Comparison of ENCODE assay signal across 10 cellular contexts in genomic region chr10:63767512-63767911, GRCh38.
DNase-seq lines count a peak whose midpoint lies in the region; ATAC-seq, FAIRE-seq and TF ChIP-seq lines count a peak whose summit lies in the region.
"Had no signal": no experiment of that assay in that cellular context is flagged by ENCODE, and none has a peak within 500 bp of the region (broad histone marks: within the 10 kb centered on the region; RNA-seq: fewer than 3 reads in every experiment).

No MANE protein-coding gene starts in this region.

- H3K4me1 Mint-ChIP-seq in nephron progenitor cell: peaks cover 34% of the 10 kb centered on the region
- H3K4me1 Mint-ChIP-seq: central memory CD8-positive, alpha-beta T cell had no signal

- no peak overlapping the region for H3K4me3 ChIP-seq in cardiac fibroblast (replicated peaks in 1 of 2; ENCODE audit: low read depth in 2 of 2, low read length in 2 of 2)

- TF ChIP-seq CTCF in D721Med (IDR thresholded peaks at IDR 0.05; ENCODE audit: insufficient read depth, missing control alignments) (peak; percentile 52), cardiac fibroblast (IDR thresholded peaks at IDR 0.05; ENCODE audit: low read depth, low read length) (peak; percentile 39), nephron progenitor cell (IDR thresholded peaks at IDR 0.05) (peak; percentile 29)

- no peak for ATAC-seq in HG03354 (IDR thresholded peaks at IDR 0.05; ENCODE audit: poor library complexity, severe bottlenecking, unreplicated experiment)
- no peak for ATAC-seq in GM19455 (IDR thresholded peaks at IDR 0.05; ENCODE audit: unreplicated experiment)

- H3K27me3 Mint-ChIP-seq in nephron progenitor cell (ENCODE audit: low read depth, poor library complexity): no peaks in the 10 kb centered on the region

- no peak for DNase-seq in D721Med (ENCODE audit: insufficient read length, low spot score)
- peak; percentile 37 for DNase-seq in M059J (ENCODE audit: low read depth)
- DNase-seq in cardiac fibroblast (ENCODE audit: low read depth in 2 of 2): peak; percentile 61
- DNase-seq in nephron progenitor cell: no peak
- no peak for DNase-seq in stimulated activated CD8-positive, alpha-beta memory T cell treated with anti-CD3 and anti-CD28 coated beads, Interleukin-4, amount 100 ng/mL, for 48 hours
- DNase-seq in DMS153 (lab: John Stamatoyannopoulos, UW): no peak
- DNase-seq: stimulated activated CD4-positive, alpha-beta T cell treated with anti-CD3 and anti-CD28 coated beads, Interleukin-12 subunit alpha, Interleukin-12 subunit beta, amount 100 ng/mL, for 4 hours had no signal

- H3K9me3 Mint-ChIP-seq in nephron progenitor cell: no peaks in the 10 kb centered on the region
- H3K9me3 Mint-ChIP-seq: central memory CD8-positive, alpha-beta T cell had no signal

- no peak for FAIRE-seq in D721Med (lab: Jason Lieb, UNC)

- H3K27ac Mint-ChIP-seq in nephron progenitor cell: no peak overlapping the region

- no peak overlapping the region for H3K4me3 Mint-ChIP-seq in nephron progenitor cell
- H3K4me3 Mint-ChIP-seq: central memory CD8-positive, alpha-beta T cell had no signal

- H3K36me3 Mint-ChIP-seq in nephron progenitor cell (ENCODE audit: low read depth): no peaks in the 10 kb centered on the region

Comparison
In these comparisons a context has a peak if more than half of its experiments do, and no peak if none do; other contexts are left out.
1. DNase-seq: peak in M059J (single experiment) and cardiac fibroblast (2 of 2); none in D721Med (single experiment), nephron progenitor cell (single experiment), stimulated activated CD8-positive, alpha-beta memory T cell treated with anti-CD3 and anti-CD28 coated beads, Interleukin-4, amount 100 ng/mL, for 48 hours (single experiment) and DMS153 (single experiment).
2. Peak in every context shown above with its lines, with median percentiles within 50 percentile points of each other: CTCF ChIP-seq.